Comparison of ENCODE assay signal across 14 cellular contexts in the genomic region with DNA sequence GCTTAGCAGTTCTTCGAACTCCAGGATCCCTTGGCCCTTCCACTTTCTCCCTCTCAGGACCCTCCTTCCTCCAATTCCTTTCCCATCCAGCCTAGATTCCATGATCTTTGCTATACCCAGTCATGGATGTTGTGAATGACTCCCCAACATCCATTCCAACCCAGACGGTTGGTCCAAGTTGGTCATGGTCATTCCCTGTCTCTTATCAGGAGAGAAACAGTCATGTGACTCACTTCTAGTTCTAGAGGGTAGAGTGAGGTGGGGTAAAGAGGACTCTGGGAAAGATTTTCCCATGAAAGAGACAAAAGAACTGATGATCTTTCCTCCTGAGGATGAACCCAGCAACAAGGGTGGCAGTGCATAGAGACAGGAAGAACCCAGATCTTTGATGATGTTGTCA. TPM values are rescaled to one million over a fixed set of nuclear protein-coding genes. Genes with fewer than 3 reads are reported as not detected.
DNase-seq lines count a peak whose midpoint lies in the region; ATAC-seq and TF ChIP-seq lines count a peak whose summit lies in the region.
"Had no signal": no experiment of that assay in that cellular context is flagged by ENCODE, and none has a peak within 500 bp of the region (broad histone marks: within the 10 kb centered on the region; RNA-seq: fewer than 3 reads in every experiment).

No MANE protein-coding gene starts in this region.

- peaks cover 8% of the 10 kb centered on the region for H3K9me3 Mint-ChIP-seq in stimulated activated naive CD8-positive, alpha-beta T cell treated with anti-CD3 and anti-CD28 coated beads, Interleukin-15, Interleukin-2, amounts not matched to agents 100 ng/mL and 50 ng/mL, for 24 hours
- H3K9me3 Mint-ChIP-seq in stimulated activated naive CD8-positive, alpha-beta T cell treated with anti-CD3 and anti-CD28 coated beads, Interleukin-15, amount 100 ng/mL, for 72 hours = peaks cover 0 to 10% of the 10 kb centered on the region in 2 donors
- no peaks in the 10 kb centered on the region for H3K9me3 Mint-ChIP-seq in nephron progenitor cell
- H3K9me3 Mint-ChIP-seq: CD4-positive, alpha-beta T cell had no signal

- peaks cover 47% of the 10 kb centered on the region for H3K4me1 Mint-ChIP-seq in stimulated activated naive CD8-positive, alpha-beta T cell treated with anti-CD3 and anti-CD28 coated beads, Interleukin-15, Interleukin-2, amounts not matched to agents 100 ng/mL and 50 ng/mL, for 24 hours (ENCODE audit: low read depth)
- H3K4me1 Mint-ChIP-seq in stimulated activated naive CD8-positive, alpha-beta T cell treated with anti-CD3 and anti-CD28 coated beads, Interleukin-15, amount 100 ng/mL, for 72 hours = peaks cover 41% of the 10 kb centered on the region
- peaks cover 22% of the 10 kb centered on the region for H3K4me1 Mint-ChIP-seq in nephron progenitor cell

- peak overlapping the region; percentile 93 for H3K27ac ChIP-seq in SJSA1
- H3K27ac ChIP-seq: HL-60 had no signal

- TF ChIP-seq CTCF in nephron progenitor cell (IDR thresholded peaks at IDR 0.05) = no peak

- H3K4me3 ChIP-seq in SJSA1 = no peak overlapping the region
- H3K4me3 ChIP-seq: GM23248 had no signal

- H3K4me3 Mint-ChIP-seq in stimulated activated naive CD8-positive, alpha-beta T cell treated with anti-CD3 and anti-CD28 coated beads, Interleukin-15, Interleukin-2, amounts not matched to agents 100 ng/mL and 50 ng/mL, for 24 hours = no peak overlapping the region
- H3K4me3 Mint-ChIP-seq in stimulated activated naive CD8-positive, alpha-beta T cell treated with anti-CD3 and anti-CD28 coated beads, Interleukin-15, amount 100 ng/mL, for 72 hours = no peak overlapping the region
- no peak overlapping the region for H3K4me3 Mint-ChIP-seq in nephron progenitor cell
- H3K4me3 Mint-ChIP-seq: B cell; CD4-positive, alpha-beta T cell had no signal

- no peak for DNase-seq in stimulated activated naive CD8-positive, alpha-beta T cell treated with anti-CD3 and anti-CD28 coated beads, Interleukin-15, amount 100 ng/mL, for 72 hours
- DNase-seq in SJSA1 (ENCODE audit: low read depth in 1 of 2, low spot score in 2 of 2) (no peak), nephron progenitor cell (no peak), NCI-H524 (lab: John Stamatoyannopoulos, UW) (no peak), kidney glomerular epithelial cell (lab: John Stamatoyannopoulos, UW) (no peak), kidney tubule cell (ENCODE audit: low spot score) (no peak)
- DNase-seq: C1 segment of cervical spinal cord; CD4-positive, alpha-beta T cell; DND-41; GF-D8; GM23248 had no signal

- no peaks in the 10 kb centered on the region for H3K36me3 Mint-ChIP-seq in stimulated activated naive CD8-positive, alpha-beta T cell treated with anti-CD3 and anti-CD28 coated beads, Interleukin-15, Interleukin-2, amounts not matched to agents 100 ng/mL and 50 ng/mL, for 24 hours (ENCODE audit: low read depth)
- H3K36me3 Mint-ChIP-seq in nephron progenitor cell (ENCODE audit: low read depth) = no peaks in the 10 kb centered on the region

- peaks cover 40% of the 10 kb centered on the region for H3K4me1 ChIP-seq in SJSA1 (replicated peaks)

- H3K36me3 ChIP-seq in SJSA1 = no peaks in the 10 kb centered on the region

- no peaks in the 10 kb centered on the region for H3K27me3 Mint-ChIP-seq in stimulated activated naive CD8-positive, alpha-beta T cell treated with anti-CD3 and anti-CD28 coated beads, Interleukin-15, Interleukin-2, amounts not matched to agents 100 ng/mL and 50 ng/mL, for 24 hours
- no peaks in the 10 kb centered on the region for H3K27me3 Mint-ChIP-seq in stimulated activated naive CD8-positive, alpha-beta T cell treated with anti-CD3 and anti-CD28 coated beads, Interleukin-15, amount 100 ng/mL, for 72 hours
- peaks cover 60% of the 10 kb centered on the region for H3K27me3 Mint-ChIP-seq in nephron progenitor cell (ENCODE audit: low read depth, poor library complexity)
- H3K27me3 Mint-ChIP-seq: B cell; CD4-positive, alpha-beta T cell had no signal

- ATAC-seq in stimulated activated naive CD8-positive, alpha-beta T cell treated with anti-CD3 and anti-CD28 coated beads, Interleukin-15, amount 100 ng/mL, for 72 hours = no peak

- H3K9me3 ChIP-seq in SJSA1 (replicated peaks) = 0 out of 2 replicates have a peak, but pooled peaks cover 2% of the 10 kb centered on the region

- peak overlapping the region; percentile 13 for H3K27ac Mint-ChIP-seq in stimulated activated naive CD8-positive, alpha-beta T cell treated with anti-CD3 and anti-CD28 coated beads, Interleukin-15, Interleukin-2, amounts not matched to agents 100 ng/mL and 50 ng/mL, for 24 hours
- H3K27ac Mint-ChIP-seq in stimulated activated naive CD8-positive, alpha-beta T cell treated with anti-CD3 and anti-CD28 coated beads, Interleukin-15, amount 100 ng/mL, for 72 hours = peak overlapping the region in 1 of 2 donors; percentile 29
- H3K27ac Mint-ChIP-seq in nephron progenitor cell = peak overlapping the region; percentile 44
- H3K27ac Mint-ChIP-seq: CD4-positive, alpha-beta T cell had no signal

- no peaks in the 10 kb centered on the region for H3K27me3 ChIP-seq in SJSA1 (replicated peaks)

RNA-seq across cellular contexts. Expression of a gene that starts 9.2 kb away (rescaled TPM):
- 2.2 and 3.1 TPM in 2 replicates for total RNA-seq in SJSA1 (2014; rRNA removed; shearing (Covaris generic))
